Comparison of ENCODE assay signal across 1 cellular context in genomic region chr20:36988494-36988966, GRCh38.
TF ChIP-seq lines count a peak whose summit lies in the region.

No MANE protein-coding gene starts in this region.

TF ChIP-seq in H1, 55 proteins besides CTCF, POLR2A, EP300 and RAD21 (continued from another document):
- TF ChIP-seq NANOG (IDR thresholded peaks at IDR 0.05; ENCODE audit: insufficient read depth, low read depth, low read length, poor library complexity, severe bottlenecking) (no peak), E2F6 (IDR thresholded peaks at IDR 0.05) (no peak)
